ENCODE assay signal across 17 cellular contexts in genomic region chr1:107609808-107610207, GRCh38.
DNase-seq lines count a peak whose midpoint lies in the region; ATAC-seq and TF ChIP-seq lines count a peak whose summit lies in the region.
"Had no signal": no experiment of that assay in that cellular context is flagged by ENCODE, and none has a peak within 500 bp of the region (broad histone marks: within the 10 kb centered on the region; RNA-seq: fewer than 3 reads in every experiment).

No MANE protein-coding gene starts in this region.

- H3K4me1 Mint-ChIP-seq in activated CD8-positive, alpha-beta memory T cell treated with anti-CD3 and anti-CD28 coated beads, Interleukin-2, amount 10 ng/mL, durations not matched to agents 7 days and 5 days: no peaks in the 10 kb centered on the region
- H3K4me1 Mint-ChIP-seq in stimulated activated effector memory CD8-positive, alpha-beta T cell treated with anti-CD3 and anti-CD28 coated beads, Interleukin-12 subunit alpha, Interleukin-12 subunit beta, amount 100 ng/mL, for 72 hours: no peaks in the 10 kb centered on the region
- H3K4me1 Mint-ChIP-seq: H9 had no signal

- no peak for TF ChIP-seq CTCF in epithelial cell of proximal tubule (conservative IDR thresholded peaks at IDR 0.05; ENCODE audit: low read depth, low read length)

- H3K36me3 Mint-ChIP-seq in activated CD8-positive, alpha-beta memory T cell treated with anti-CD3 and anti-CD28 coated beads, Interleukin-2, amount 10 ng/mL, durations not matched to agents 7 days and 5 days: no peaks in the 10 kb centered on the region
- H3K36me3 Mint-ChIP-seq in stimulated activated effector memory CD8-positive, alpha-beta T cell treated with anti-CD3 and anti-CD28 coated beads, Interleukin-12 subunit alpha, Interleukin-12 subunit beta, amount 100 ng/mL, for 72 hours: peaks cover 5% of the 10 kb centered on the region

- ATAC-seq in activated CD8-positive, alpha-beta memory T cell treated with anti-CD3 and anti-CD28 coated beads, Interleukin-2, amount 10 ng/mL, durations not matched to agents 7 days and 5 days: no peak
- ATAC-seq in stimulated activated effector memory CD8-positive, alpha-beta T cell treated with anti-CD3 and anti-CD28 coated beads, Interleukin-12 subunit alpha, Interleukin-12 subunit beta, amount 100 ng/mL, for 72 hours: no peak
- ATAC-seq: Right ventricle myocardium inferior had no signal

- in situ Hi-C loops in Caki2 (cut with HindIII; ENCODE audit: low pct_unique_long_range_greater_than_20kb, low sequenced_read_pairs): no loop called here

- no peak overlapping the region for H3K4me3 ChIP-seq in epithelial cell of proximal tubule (ENCODE audit: low read depth, low read length)

- no peaks in the 10 kb centered on the region for H3K27me3 Mint-ChIP-seq in activated CD8-positive, alpha-beta memory T cell treated with anti-CD3 and anti-CD28 coated beads, Interleukin-2, amount 10 ng/mL, durations not matched to agents 7 days and 5 days

- H3K27ac Mint-ChIP-seq in activated CD8-positive, alpha-beta memory T cell treated with anti-CD3 and anti-CD28 coated beads, Interleukin-2, amount 10 ng/mL, durations not matched to agents 7 days and 5 days: no peak overlapping the region
- H3K27ac Mint-ChIP-seq in stimulated activated effector memory CD8-positive, alpha-beta T cell treated with anti-CD3 and anti-CD28 coated beads, Interleukin-12 subunit alpha, Interleukin-12 subunit beta, amount 100 ng/mL, for 72 hours: no peak overlapping the region
- H3K27ac Mint-ChIP-seq: H9 had no signal

- H3K4me3 Mint-ChIP-seq in activated CD8-positive, alpha-beta memory T cell treated with anti-CD3 and anti-CD28 coated beads, Interleukin-2, amount 10 ng/mL, durations not matched to agents 7 days and 5 days: no peak overlapping the region
- H3K4me3 Mint-ChIP-seq in stimulated activated effector memory CD8-positive, alpha-beta T cell treated with anti-CD3 and anti-CD28 coated beads, Interleukin-12 subunit alpha, Interleukin-12 subunit beta, amount 100 ng/mL, for 72 hours: no peak overlapping the region
- H3K4me3 Mint-ChIP-seq: H9 had no signal

- CTCF ChIA-PET in activated CD8-positive, alpha-beta memory T cell treated with anti-CD3 and anti-CD28 coated beads, Interleukin-2, amount 10 ng/mL, durations not matched to agents 7 days and 5 days (lab: Charles Lee): no interaction called here

- DNase-seq in Caki2 (ENCODE audit: low read depth) (peak; percentile 54), HT-29 (ENCODE audit: low spot score) (peak; percentile 23), epithelial cell of proximal tubule (ENCODE audit: low read depth) (peak; percentile 49), renal cortical epithelial cell (ENCODE audit: low read depth) (peak; percentile 91), NCI-H1048 (lab: John Stamatoyannopoulos, UW) (no peak)
- DNase-seq in activated CD8-positive, alpha-beta memory T cell treated with anti-CD3 and anti-CD28 coated beads, Interleukin-2, amount 10 ng/mL, durations not matched to agents 7 days and 5 days: no peak
- DNase-seq in stimulated activated effector memory CD8-positive, alpha-beta T cell treated with anti-CD3 and anti-CD28 coated beads, Interleukin-12 subunit alpha, Interleukin-12 subunit beta, amount 100 ng/mL, for 72 hours (ENCODE audit: low spot score in 2 of 2): no peak
- DNase-seq: DMS79, H9, NCI-H1417, NCI-H1694 treated with DMSO at 0.1 percent for 48 hours, NCI-H2081 treated with DMSO at 0.1 percent for 48 hours, NCI-H2171 treated with DMSO at 0.1 percent for 48 hours, NCI-H446, NCI-H526, SW 1271 had no signal

- peaks cover 1% of the 10 kb centered on the region for H3K9me3 Mint-ChIP-seq in activated CD8-positive, alpha-beta memory T cell treated with anti-CD3 and anti-CD28 coated beads, Interleukin-2, amount 10 ng/mL, durations not matched to agents 7 days and 5 days (ENCODE audit: low read depth)
- H3K9me3 Mint-ChIP-seq in stimulated activated effector memory CD8-positive, alpha-beta T cell treated with anti-CD3 and anti-CD28 coated beads, Interleukin-12 subunit alpha, Interleukin-12 subunit beta, amount 100 ng/mL, for 72 hours: peaks cover 9% of the 10 kb centered on the region

Comparison
In these comparisons a context has a peak if more than half of its experiments do, and no peak if none do; other contexts are left out.
1. DNase-seq: peak in Caki2 (single experiment), HT-29 (single experiment), epithelial cell of proximal tubule (single experiment) and renal cortical epithelial cell (single experiment); none in activated CD8-positive, alpha-beta memory T cell treated with anti-CD3 and anti-CD28 coated beads, Interleukin-2, amount 10 ng/mL, durations not matched to agents 7 days and 5 days (single experiment), NCI-H1048 (single experiment) and stimulated activated effector memory CD8-positive, alpha-beta T cell treated with anti-CD3 and anti-CD28 coated beads, Interleukin-12 subunit alpha, Interleukin-12 subunit beta, amount 100 ng/mL, for 72 hours (0 of 2).